In genomic region chr1:171803056-171803455, GRCh38 we compare ENCODE assay signal across 20 cellular contexts. TPM values are rescaled to one million over a fixed set of nuclear protein-coding genes. Genes with fewer than 3 reads are reported as not detected.
A peak's percentile ranks its signal among the peaks of the same experiment; 100 is the strongest.
DNase-seq lines count a peak whose midpoint lies in the region; TF ChIP-seq lines count a peak whose summit lies in the region.
"Had no signal": no experiment of that assay in that cellular context is flagged by ENCODE, and none has a peak within 500 bp of the region (broad histone marks: within the 10 kb centered on the region; RNA-seq: fewer than 3 reads in every experiment).

No MANE protein-coding gene starts in this region.

- DNase-seq in AG04450 (ENCODE audit: low read depth, low spot score) (peak; percentile 37), RPMI7951 (ENCODE audit: low read depth) (peak; percentile 45), fibroblast of peridontal ligament (ENCODE audit: extremely low read depth) (peak; percentile 94), DMS79 (lab: John Stamatoyannopoulos, UW) (no peak), esophagus squamous epithelium (lab: John Stamatoyannopoulos, UW) (no peak)
- no peak for DNase-seq in activated effector memory CD4-positive, alpha-beta T cell treated with anti-CD3 and anti-CD28 coated beads, Interleukin-2, amount 50 U/mL, for 16 hours
- DNase-seq in activated CD8-positive, alpha-beta memory T cell treated with anti-CD3 and anti-CD28 coated beads, Interleukin-2, amount 50 U/mL, for 4 hours: no peak
- DNase-seq: activated gamma-delta T cell; adrenal gland; dermis blood vessel endothelial cell; H7; KG1; midbrain; NCI-H1092 treated with DMSO at 0.1 percent for 48 hours; NCI-H2029; NCI-H446 treated with DMSO at 0.1 percent for 48 hours; RPMI8226; stimulated activated CD4-positive, alpha-beta T cell treated with anti-CD3 and anti-CD28 coated beads, Interleukin-1b, Interleukin-23, amount 100 ng/mL, for 48 hours had no signal

- H3K4me3 ChIP-seq in AG04450 (ENCODE audit: low read depth, low read length): no peak overlapping the region
- H3K4me3 ChIP-seq in BLaER1 treated with 17β-estradiol and CSF1 and Interleukin-3, amounts not matched to agents 10 nM and 100 nM: no peak overlapping the region
- H3K4me3 ChIP-seq in esophagus squamous epithelium: no peak overlapping the region
- H3K4me3 ChIP-seq: adrenal gland had no signal

- H3K36me3 ChIP-seq in BLaER1 treated with 17β-estradiol and CSF1 and Interleukin-3, amounts not matched to agents 10 nM and 100 nM: peaks cover 4 to 36% (median 20%) of the 10 kb centered on the region in 11 experiments; a peak in 21 of 22 replicates
- H3K36me3 ChIP-seq in esophagus squamous epithelium: peaks cover 0 to 14% (median 2%) of the 10 kb centered on the region in 3 donors
- H3K36me3 ChIP-seq: adrenal gland had no signal

- TF ChIP-seq POLR2A in esophagus squamous epithelium (IDR thresholded peaks at IDR 0.05): no peak

- H3K27me3 ChIP-seq in AG04450 (ENCODE audit: control insufficient read depth, insufficient read depth, low read length): no peaks in the 10 kb centered on the region
- no peaks in the 10 kb centered on the region for H3K27me3 ChIP-seq in BLaER1 treated with 17β-estradiol and CSF1 and Interleukin-3, amounts not matched to agents 10 nM and 100 nM
- H3K27me3 ChIP-seq in esophagus squamous epithelium: no peaks in the 10 kb centered on the region
- H3K27me3 ChIP-seq: adrenal gland had no signal

- H3K27ac ChIP-seq in AG04450 (ENCODE audit: low read depth, low read length) (peak overlapping the region; percentile 49), esophagus squamous epithelium (no peak overlapping the region)
- H3K27ac ChIP-seq in BLaER1 treated with 17β-estradiol and CSF1 and Interleukin-3, amounts not matched to agents 10 nM and 100 nM: peak overlapping the region in 7 of 11 experiments; percentile 1 to 53 (median 34); a peak in 6 of 22 replicates
- H3K27ac ChIP-seq: adrenal gland, parathyroid adenoma had no signal

- peaks cover 35 to 44% (median 40%) of the 10 kb centered on the region in 10 experiments for H3K4me1 ChIP-seq in BLaER1 treated with 17β-estradiol and CSF1 and Interleukin-3, amounts not matched to agents 10 nM and 100 nM
- H3K4me1 ChIP-seq in esophagus squamous epithelium: no peaks in the 10 kb centered on the region

- H4K20me1 ChIP-seq in BLaER1 treated with 17β-estradiol and CSF1 and Interleukin-3, amounts not matched to agents 10 nM and 100 nM: peaks cover 0 to 6% (median 0%) of the 10 kb centered on the region in 11 experiments; a peak in 2 of 22 replicates

- CTCF ChIA-PET in AG04450 (lab: Charles Lee): interaction anchor here (0.8 to 9.7 kb wide), 15 partner anchors 10 to 916 kb away, joined by 3 to 484 read pairs (median 5); no protein-coding TSS in a partner anchor

- TF ChIP-seq CTCF in AG04450 (IDR thresholded peaks at IDR 0.05; ENCODE audit: low read depth, low read length) (no peak), esophagus squamous epithelium (IDR thresholded peaks at IDR 0.05) (no peak)

- peak overlapping the region in 10 of 11 experiments; percentile 1 to 63 (median 54); a peak in 15 of 22 replicates for H3K4me2 ChIP-seq in BLaER1 treated with 17β-estradiol and CSF1 and Interleukin-3, amounts not matched to agents 10 nM and 100 nM

- intact Hi-C loops in esophagus squamous epithelium (cut with DNase I): loop anchor here (5.0 kb wide), 1 partner anchor 179 kb away; no protein-coding TSS in a partner anchor

- H3K9me3 ChIP-seq in AG04450 (ENCODE audit: control insufficient read depth, insufficient read depth, low read length) (no peaks in the 10 kb centered on the region), esophagus squamous epithelium (no peaks in the 10 kb centered on the region)
- peaks cover 0 to 4% (median 0%) of the 10 kb centered on the region in 11 experiments; a peak in 1 of 22 replicates for H3K9me3 ChIP-seq in BLaER1 treated with 17β-estradiol and CSF1 and Interleukin-3, amounts not matched to agents 10 nM and 100 nM (replicated peaks in 1 of 11)
- H3K9me3 ChIP-seq: adrenal gland had no signal

- 47 to 52% methylated on average over 2 of the region's 2 CpGs for WGBS in esophagus squamous epithelium, 2 donors

- H3K9ac ChIP-seq in BLaER1 treated with 17β-estradiol and CSF1 and Interleukin-3, amounts not matched to agents 10 nM and 100 nM: 0 out of 22 replicates have a peak overlapping the region, but pooled peaks of 1 of the 11 experiments have one; percentile 21
- H3K9ac ChIP-seq: parathyroid adenoma had no signal

- POLR2A ChIA-PET in AG04450 (lab: Yijun Ruan, JAX): no interaction called here

RNA-seq across cellular contexts. Expression of gene METTL13, which starts 21.6 kb away (rescaled TPM):
- 32.0 and 32.9 TPM in 2 replicates for polyA plus RNA-seq in AG04450 (2011; rRNA removed)
- polyA minus RNA-seq in AG04450 (2011; rRNA and poly(A)+ RNA removed): 31.4 and 31.8 TPM in 2 replicates
- total RNA-seq in RPMI7951 (2014; rRNA removed; shearing (Covaris generic)): 16.7 and 22.0 TPM in 2 replicates
- 10 to 100 TPM; 14.0 to 20.8 (median 18.3) TPM for total RNA-seq in esophagus squamous epithelium

RNA-seq across cellular contexts. Expression of gene DNM3, which starts 38.2 kb away (rescaled TPM):
- 0.37 and 0.46 TPM in 2 replicates for polyA plus RNA-seq in AG04450 (2011; rRNA removed)
- polyA minus RNA-seq in AG04450 (2011; rRNA and poly(A)+ RNA removed): 0.70 and 0.74 TPM in 2 replicates
- 1.7 and 4.1 TPM in 2 replicates for total RNA-seq in RPMI7951 (2014; rRNA removed; shearing (Covaris generic))
- 1 to 10 TPM in 3 of 4 donors, under 1 TPM in 1; 0.91 to 3.2 (median 1.8) TPM for total RNA-seq in esophagus squamous epithelium

Comparison
In these comparisons a context has a peak if more than half of its experiments do, and no peak if none do; other contexts are left out.
1. DNase-seq: peak in AG04450 (single experiment), RPMI7951 (single experiment) and fibroblast of peridontal ligament (single experiment); none in DMS79 (single experiment), esophagus squamous epithelium (single experiment), activated effector memory CD4-positive, alpha-beta T cell treated with anti-CD3 and anti-CD28 coated beads, Interleukin-2, amount 50 U/mL, for 16 hours (single experiment) and activated CD8-positive, alpha-beta memory T cell treated with anti-CD3 and anti-CD28 coated beads, Interleukin-2, amount 50 U/mL, for 4 hours (single experiment).
2. H3K27ac ChIP-seq: peak in AG04450 (single experiment) and BLaER1 treated with 17β-estradiol and CSF1 and Interleukin-3, amounts not matched to agents 10 nM and 100 nM (7 of 11); none in esophagus squamous epithelium (0 of 4).